Comparison of ENCODE assay signal across 1 cellular context in genomic region chr17:43995150-43995471, GRCh38.
TF ChIP-seq lines count a peak whose summit lies in the region.

No MANE protein-coding gene starts in this region.

TF ChIP-seq in endothelial cell of umbilical vein, 7 proteins besides CTCF, POLR2A, EP300 and RAD21:
- TF ChIP-seq FOS (IDR thresholded peaks at IDR 0.05; ENCODE audit: borderline replicate concordance, insufficient read depth, low read length) (no peak), POLR2AphosphoS5 (IDR thresholded peaks at IDR 0.05; ENCODE audit: insufficient read depth, low read depth, low read length) (no peak), MAX (IDR thresholded peaks at IDR 0.05; ENCODE audit: insufficient read depth, insufficient read length) (no peak), EZH2 (IDR thresholded peaks at IDR 0.05; ENCODE audit: borderline replicate concordance, low read depth, low read length, severe bottlenecking) (no peak), JUN (IDR thresholded peaks at IDR 0.05; ENCODE audit: borderline replicate concordance, insufficient read depth, insufficient read length, low read depth) (no peak)
